8 cellular contexts compared by ENCODE assay signal in the genomic region with DNA sequence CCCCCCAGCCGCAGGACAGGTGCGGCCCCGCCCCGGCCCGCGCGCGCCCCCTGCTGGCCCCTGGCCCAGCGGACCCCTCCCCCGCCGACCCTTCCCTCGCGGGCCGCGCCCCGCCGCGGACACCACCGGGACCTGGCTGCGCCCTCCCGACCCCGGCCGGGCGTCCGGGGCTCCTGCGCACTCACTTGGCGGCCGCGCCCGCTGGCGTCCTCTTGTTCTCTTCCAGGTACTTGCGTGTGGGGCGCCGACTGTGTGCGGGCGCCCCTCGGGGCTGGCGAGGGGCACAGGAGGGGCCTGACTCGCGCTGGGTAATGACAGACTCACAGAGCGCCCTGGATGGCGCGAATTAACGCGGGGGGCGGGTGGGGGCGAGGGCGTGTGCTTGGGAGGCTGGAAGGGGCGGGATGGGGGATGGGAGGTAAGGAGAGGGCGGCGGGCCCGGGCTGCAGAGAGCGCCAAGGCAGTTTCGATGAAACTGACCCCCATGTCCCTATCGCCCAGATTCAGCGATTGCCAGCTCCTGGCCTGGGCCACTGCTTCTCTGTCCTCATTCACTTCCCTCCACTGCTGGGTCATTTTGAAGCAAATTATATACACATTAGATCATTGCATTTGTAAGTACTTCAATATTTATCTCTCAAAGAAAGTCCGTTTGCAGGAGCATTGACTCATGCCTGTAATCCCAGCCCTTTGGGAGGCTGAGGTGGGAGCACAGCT.
DNase-seq lines count a peak whose midpoint lies in the region; ATAC-seq and TF ChIP-seq lines count a peak whose summit lies in the region.

No MANE protein-coding gene starts in this region.

- peak; percentile 50 for DNase-seq in NCI-H2107 (lab: John Stamatoyannopoulos, UW)
- DNase-seq in NCI-H2107 treated with DMSO at 0.1 percent for 48 hours (lab: John Stamatoyannopoulos, UW; ENCODE audit: unreplicated experiment): no peak
- peak; percentile 71 for DNase-seq in NCI-H226
- peak; percentile 70 for DNase-seq in activated T-cell treated with anti-CD3 and anti-CD28 coated beads, Interleukin-2, amount 50 U/mL, for 24 hours
- peak; percentile 69 for DNase-seq in fibroblast of mammary gland (ENCODE audit: low read depth)
- DNase-seq in SKM-1 treated with dmso at 0.1 percent for 144 hours (lab: John Stamatoyannopoulos, UW; ENCODE audit: unreplicated experiment): no peak

- TF ChIP-seq CTCF in fibroblast of mammary gland (conservative IDR thresholded peaks at IDR 0.05; ENCODE audit: control insufficient read depth, insufficient read depth, low read depth, low read length) (no peak), neutrophil (IDR thresholded peaks at IDR 0.05) (peak; percentile 26)

- H3K4me3 ChIP-seq in fibroblast of mammary gland (ENCODE audit: control insufficient read depth, low read depth, low read length) (peak overlapping the region; percentile 34), neutrophil (ENCODE audit: low read depth in 1 of 2, low read length in 1 of 2) (peak overlapping the region; percentile 35 to 61)

- peaks cover 18% of the 10 kb centered on the region for H3K27me3 Mint-ChIP-seq in activated T-cell treated with anti-CD3 and anti-CD28 coated beads, Interleukin-2, amount 50 U/mL, for 24 hours

- H3K27me3 ChIP-seq in neutrophil: peaks cover 60% of the 10 kb centered on the region

- peaks cover 31 to 43% of the 10 kb centered on the region in 2 experiments for H3K4me1 ChIP-seq in neutrophil (ENCODE audit: control insufficient read depth in 1 of 2, insufficient read depth in 1 of 2, low read depth in 1 of 2, low read length in 1 of 2)

- no peak overlapping the region for H3K27ac Mint-ChIP-seq in activated T-cell treated with anti-CD3 and anti-CD28 coated beads, Interleukin-2, amount 50 U/mL, for 24 hours

- H3K4me1 Mint-ChIP-seq in activated T-cell treated with anti-CD3 and anti-CD28 coated beads, Interleukin-2, amount 50 U/mL, for 24 hours (ENCODE audit: low read depth): peaks cover 23% of the 10 kb centered on the region

- ATAC-seq in HG03439 (IDR thresholded peaks at IDR 0.05; ENCODE audit: unreplicated experiment): no peak

- H3K36me3 Mint-ChIP-seq in activated T-cell treated with anti-CD3 and anti-CD28 coated beads, Interleukin-2, amount 50 U/mL, for 24 hours (ENCODE audit: low read depth): peaks cover 5% of the 10 kb centered on the region

- H3K9me3 Mint-ChIP-seq in activated T-cell treated with anti-CD3 and anti-CD28 coated beads, Interleukin-2, amount 50 U/mL, for 24 hours: peaks cover 6% of the 10 kb centered on the region

- no peak overlapping the region for H3K27ac ChIP-seq in neutrophil

- H3K4me3 Mint-ChIP-seq in activated T-cell treated with anti-CD3 and anti-CD28 coated beads, Interleukin-2, amount 50 U/mL, for 24 hours: peak overlapping the region; percentile 62

- H3K9me3 ChIP-seq in neutrophil: no peaks in the 10 kb centered on the region

- H3K36me3 ChIP-seq in neutrophil: no peaks in the 10 kb centered on the region

Comparison
In these comparisons a context has a peak if more than half of its experiments do, and no peak if none do; other contexts are left out.
1. DNase-seq: peak in NCI-H2107 (single experiment), NCI-H226 (single experiment), activated T-cell treated with anti-CD3 and anti-CD28 coated beads, Interleukin-2, amount 50 U/mL, for 24 hours (single experiment) and fibroblast of mammary gland (single experiment); none in NCI-H2107 treated with DMSO at 0.1 percent for 48 hours (single experiment) and SKM-1 treated with dmso at 0.1 percent for 144 hours (single experiment).